Comparison of ENCODE assay signal across 9 cellular contexts in genomic region chrX:13747836-13748235, GRCh38. TPM values are rescaled to one million over a fixed set of nuclear protein-coding genes. Genes with fewer than 3 reads are reported as not detected.
A peak's percentile ranks its signal among the peaks of the same experiment; 100 is the strongest.
DNase-seq lines count a peak whose midpoint lies in the region; ATAC-seq and TF ChIP-seq lines count a peak whose summit lies in the region.
"Had no signal": no experiment of that assay in that cellular context is flagged by ENCODE, and none has a peak within 500 bp of the region (broad histone marks: within the 10 kb centered on the region; RNA-seq: fewer than 3 reads in every experiment).

No MANE protein-coding gene starts in this region.

- peaks cover 15% of the 10 kb centered on the region for H3K36me3 Mint-ChIP-seq in natural killer cell treated with Interleukin-12 subunit alpha and Interleukin-12 subunit beta and Interleukin-15 and Interleukin-18, amount 100 ng/mL, for 72 hours

- no peaks in the 10 kb centered on the region for H3K9me3 Mint-ChIP-seq in natural killer cell treated with Interleukin-12 subunit alpha and Interleukin-12 subunit beta and Interleukin-15 and Interleukin-18, amount 100 ng/mL, for 72 hours
- H3K9me3 Mint-ChIP-seq: nephron had no signal

- TF ChIP-seq CTCF in C4-2B (conservative IDR thresholded peaks at IDR 0.05) (peak; percentile 33), GM12875 (IDR thresholded peaks at IDR 0.05; ENCODE audit: borderline replicate concordance, insufficient read depth, low read depth, low read length) (peak; percentile 45; the same call in 1 of the 2 replicates), RWPE2 (IDR thresholded peaks at IDR 0.05; ENCODE audit: poor library complexity, severe bottlenecking) (peak; percentile 45)

- no peaks in the 10 kb centered on the region for H3K4me1 ChIP-seq in RWPE2 (ENCODE audit: insufficient read depth, poor library complexity, severe bottlenecking)

- H3K4me3 ChIP-seq in GM12875 (ENCODE audit: low read depth, low read length) (no peak overlapping the region), RWPE2 (ENCODE audit: severe bottlenecking) (no peak overlapping the region)

- no peaks in the 10 kb centered on the region for H3K27me3 ChIP-seq in RWPE2 (ENCODE audit: insufficient read depth, poor library complexity, severe bottlenecking)

- peak overlapping the region; percentile 52 to 78 for H3K27ac Mint-ChIP-seq in natural killer cell treated with Interleukin-12 subunit alpha and Interleukin-12 subunit beta and Interleukin-15 and Interleukin-18, amount 100 ng/mL, for 72 hours
- H3K27ac Mint-ChIP-seq: nephron had no signal

- DNase-seq in RWPE2 (ENCODE audit: low spot score), result no peak
- DNase-seq in epidermal melanocyte (ENCODE audit: insufficient read length, low spot score), result peak; percentile 23
- no peak for DNase-seq in natural killer cell treated with Interleukin-12 subunit alpha and Interleukin-12 subunit beta and Interleukin-15 and Interleukin-18, amount 100 ng/mL, for 72 hours (ENCODE audit: low spot score)
- no peak for DNase-seq in NCI-H128 (lab: John Stamatoyannopoulos, UW; ENCODE audit: unreplicated experiment)

- peaks cover 25% of the 10 kb centered on the region for H3K36me3 ChIP-seq in RWPE2 (ENCODE audit: low read depth)

- H3K4me3 Mint-ChIP-seq in natural killer cell treated with Interleukin-12 subunit alpha and Interleukin-12 subunit beta and Interleukin-15 and Interleukin-18, amount 100 ng/mL, for 72 hours, result no peak overlapping the region
- H3K4me3 Mint-ChIP-seq: nephron had no signal

- peaks cover 29 to 34% of the 10 kb centered on the region in 2 donors for H3K4me1 Mint-ChIP-seq in natural killer cell treated with Interleukin-12 subunit alpha and Interleukin-12 subunit beta and Interleukin-15 and Interleukin-18, amount 100 ng/mL, for 72 hours (ENCODE audit: low read depth in 2 of 2)
- H3K4me1 Mint-ChIP-seq: nephron had no signal

- ATAC-seq in RWPE2 (ENCODE audit: low read depth) (peak; percentile 31; the same call in 1 of the 3 replicates), GM21619 (IDR thresholded peaks at IDR 0.05; ENCODE audit: unreplicated experiment) (no peak), HG03342 (IDR thresholded peaks at IDR 0.05; ENCODE audit: unreplicated experiment) (no peak)
- no peak for ATAC-seq in natural killer cell treated with Interleukin-12 subunit alpha and Interleukin-12 subunit beta and Interleukin-15 and Interleukin-18, amount 100 ng/mL, for 72 hours

- H3K27ac ChIP-seq in C4-2B, result no peak overlapping the region
- no peak overlapping the region for H3K27ac ChIP-seq in RWPE2 (ENCODE audit: poor library complexity, severe bottlenecking)

- H3K27me3 Mint-ChIP-seq in natural killer cell treated with Interleukin-12 subunit alpha and Interleukin-12 subunit beta and Interleukin-15 and Interleukin-18, amount 100 ng/mL, for 72 hours, result peaks cover 0 to 2% of the 10 kb centered on the region in 2 donors

- no peaks in the 10 kb centered on the region for H3K9me3 ChIP-seq in RWPE2 (ENCODE audit: severe bottlenecking)

RNA-seq across cellular contexts. Expression of gene OFD1, which starts 13.3 kb away (rescaled TPM):
- total RNA-seq in natural killer cell treated with Interleukin-12 subunit alpha and Interleukin-12 subunit beta and Interleukin-15 and Interleukin-18, amount 100 ng/mL, for 72 hours, result 10 to 100 TPM; 39.1 to 46.1 TPM

RNA-seq across cellular contexts. Expression of gene TRAPPC2, which starts 13.4 kb away (rescaled TPM):
- total RNA-seq in natural killer cell treated with Interleukin-12 subunit alpha and Interleukin-12 subunit beta and Interleukin-15 and Interleukin-18, amount 100 ng/mL, for 72 hours, result 10 to 100 TPM; 27.5 to 32.0 TPM

RNA-seq across cellular contexts. Expression of gene RAB9A, which starts 58.9 kb away (rescaled TPM):
- 10 to 100 TPM; 27.7 to 73.6 TPM for total RNA-seq in natural killer cell treated with Interleukin-12 subunit alpha and Interleukin-12 subunit beta and Interleukin-15 and Interleukin-18, amount 100 ng/mL, for 72 hours
